12 cellular contexts compared by ENCODE assay signal in genomic region chr14:103626150-103626850, GRCh38. TPM values are rescaled to one million over a fixed set of nuclear protein-coding genes. Genes with fewer than 3 reads are reported as not detected.
DNase-seq lines count a peak whose midpoint lies in the region; ATAC-seq and TF ChIP-seq lines count a peak whose summit lies in the region.
"Had no signal": no experiment of that assay in that cellular context is flagged by ENCODE, and none has a peak within 500 bp of the region (broad histone marks: within the 10 kb centered on the region; RNA-seq: fewer than 3 reads in every experiment).

No MANE protein-coding gene starts in this region.

- no peak overlapping the region for H3K4me3 Mint-ChIP-seq in memory B cell

- no peaks in the 10 kb centered on the region for H3K9me3 Mint-ChIP-seq in memory B cell

- 61 to 74% methylated on average over 4 of the region's 4 CpGs for WGBS in lower leg skin, 2 donors
- 65 to 93% (median 92%) methylated on average over 4 of the region's 4 CpGs for WGBS in ovary, 3 donors

- CTCF ChIA-PET in OCI-LY7 (lab: Charles Lee; ENCODE audit: unreplicated experiment): interaction anchor here (0.6 kb wide), 1 partner anchor 28 kb away, joined by 7 read pairs; no protein-coding TSS in a partner anchor

- DNase-seq in GM06990 (ENCODE audit: extremely low read depth, insufficient read length) (peak; percentile 36), OCI-LY7 (ENCODE audit: low spot score) (peak; percentile 82), memory B cell (ENCODE audit: low spot score in 2 of 2) (no peak), lower leg skin (ENCODE audit: low spot score in 2 of 2) (no peak), ovary (no peak), ureter (ENCODE audit: low spot score) (no peak)
- DNase-seq in stimulated activated naive CD4-positive, alpha-beta T cell (lab: John Stamatoyannopoulos, UW): no peak
- DNase-seq: hippocampal formation; NCI-H2171 treated with DMSO at 0.1 percent for 48 hours; SK-N-SH; stimulated activated CD4-positive, alpha-beta T cell treated with anti-CD3 and anti-CD28 coated beads, Interleukin-12 subunit alpha, Interleukin-12 subunit beta, amount 100 ng/mL, for 4 hours had no signal

- no peaks in the 10 kb centered on the region for H3K27me3 Mint-ChIP-seq in memory B cell

- TF ChIP-seq CTCF in C4-2B (conservative IDR thresholded peaks at IDR 0.05) (no peak), GM06990 (IDR thresholded peaks at IDR 0.05; ENCODE audit: insufficient read depth, low read length, poor library complexity, severe bottlenecking) (no peak), OCI-LY7 (conservative IDR thresholded peaks at IDR 0.05; ENCODE audit: low read length) (no peak), lower leg skin (IDR thresholded peaks at IDR 0.05) (no peak), ovary (IDR thresholded peaks at IDR 0.05) (no peak)

- H3K4me2 ChIP-seq in OCI-LY7 (ENCODE audit: low read length): peak overlapping the region; percentile 83

- H3K27ac ChIP-seq in C4-2B: peak overlapping the region; percentile 18
- H3K27ac ChIP-seq in OCI-LY7 (ENCODE audit: low read depth, low read length, poor library complexity, severe bottlenecking): peak overlapping the region; percentile 82
- H3K27ac ChIP-seq in ovary: no peak overlapping the region

- TF ChIP-seq EP300 in ovary (IDR thresholded peaks at IDR 0.05): no peak

- POLR2A ChIA-PET in OCI-LY7 (lab: Charles Lee): interaction anchor here (1.9 kb wide), 1 partner anchor 73 kb away, joined by 4 read pairs; no protein-coding TSS in a partner anchor

- no peaks in the 10 kb centered on the region for H3K9me2 ChIP-seq in OCI-LY7 (ENCODE audit: insufficient read depth, low read length)
- H3K9me2 ChIP-seq: SK-N-SH had no signal

- peaks cover 30% of the 10 kb centered on the region for H3K4me1 Mint-ChIP-seq in memory B cell

- peak overlapping the region; percentile 40 for H3K27ac Mint-ChIP-seq in memory B cell

- H3K4me1 ChIP-seq in OCI-LY7 (ENCODE audit: insufficient read depth, low read length, poor library complexity, severe bottlenecking) (peaks cover 68% of the 10 kb centered on the region), ovary (ENCODE audit: insufficient read depth) (peaks cover 6% of the 10 kb centered on the region)

- H3K9me3 ChIP-seq in OCI-LY7 (ENCODE audit: low read length) (no peaks in the 10 kb centered on the region), ovary (no peaks in the 10 kb centered on the region)
- H3K9me3 ChIP-seq: SK-N-SH had no signal

- H3K36me3 ChIP-seq in GM06990 (ENCODE audit: control insufficient read depth, insufficient read depth, low read length) (peaks cover 2% of the 10 kb centered on the region; the same call in 1 of the 2 replicates), OCI-LY7 (ENCODE audit: insufficient read depth, low read length) (peaks cover 2% of the 10 kb centered on the region; the same call in 1 of the 2 replicates), ovary (no peaks in the 10 kb centered on the region)

- no peaks in the 10 kb centered on the region for H3K36me3 Mint-ChIP-seq in memory B cell

- H2AFZ ChIP-seq in OCI-LY7 (ENCODE audit: low read length): peak overlapping the region; percentile 93; the same call in 1 of the 2 replicates

- intact Hi-C loops in OCI-LY7 (cut with micrococcal nuclease; ENCODE audit: unreplicated experiment) (loop anchor here (1.0 to 5.0 kb wide), 3 partner anchors 64 to 1489 kb away; partner anchors contain the start of genes BAG5, COA8 and WDR20), lower leg skin (cut with DNase I; ENCODE audit: low total_unique reads) (no loop called here), ovary (cut with DNase I) (loop anchor here in 1 of 4 donors (5.0 to 10.0 kb wide), 2 partner anchors 61 to 91 kb away; partner anchors contain the start of genes BAG5, COA8, XRCC3 and ZFYVE21)

- BruUV-seq in OCI-LY7 (replicated peaks; lab: Mats Ljungman, UMichigan): no TSS peak

- no peak for TF ChIP-seq POLR2A in lower leg skin (IDR thresholded peaks at IDR 0.05)
- TF ChIP-seq POLR2A in ovary (IDR thresholded peaks at IDR 0.05): no peak

- peaks cover 22% of the 10 kb centered on the region for H3K79me2 ChIP-seq in OCI-LY7 (ENCODE audit: insufficient read depth, low read depth, low read length)

- ATAC-seq in memory B cell (ENCODE audit: low read depth): no peak

- peaks cover 9% of the 10 kb centered on the region for H4K20me1 ChIP-seq in OCI-LY7 (ENCODE audit: insufficient read depth, low read length)

- H3K27me3 ChIP-seq in GM06990 (replicated peaks; ENCODE audit: control insufficient read depth, insufficient read depth, low read length): no peaks in the 10 kb centered on the region
- no peaks in the 10 kb centered on the region for H3K27me3 ChIP-seq in ovary

- H3K4me3 ChIP-seq in GM06990 (replicated peaks; ENCODE audit: low read depth, low read length): no peak overlapping the region
- peak overlapping the region; percentile 52 for H3K4me3 ChIP-seq in OCI-LY7 (ENCODE audit: low read depth, low read length, poor library complexity, severe bottlenecking)
- H3K4me3 ChIP-seq in lower leg skin (ENCODE audit: low read depth, poor library complexity, severe bottlenecking): no peak overlapping the region
- H3K4me3 ChIP-seq in ovary: no peak overlapping the region

RNA-seq across cellular contexts. Expression of gene KLC1, which starts 2.7 kb away (rescaled TPM):
- total RNA-seq in OCI-LY7 (2014; rRNA removed; shearing (Covaris generic)): 157 and 204 TPM in 2 replicates
- total RNA-seq in OCI-LY7 (2022): 142 and 147 TPM in 2 replicates
- 100 to 1,000 TPM; 214 to 500 (median 268) TPM for total RNA-seq in lower leg skin
- total RNA-seq in ovary: 100 to 1,000 TPM; 125 to 191 (median 149) TPM
- 10 to 100 TPM; 80.0 to 88.2 TPM for polyA plus RNA-seq in ovary
- total RNA-seq in ureter: 179 TPM

Comparison
In these comparisons a context has a peak if more than half of its experiments do, and no peak if none do; other contexts are left out.
1. H3K27ac ChIP-seq: peak in C4-2B (single experiment) and OCI-LY7 (single experiment); none in ovary (0 of 2).
2. DNase-seq: peak in GM06990 (single experiment) and OCI-LY7 (single experiment); none in memory B cell (0 of 2), stimulated activated naive CD4-positive, alpha-beta T cell (0 of 6), lower leg skin (0 of 2), ovary (0 of 5) and ureter (single experiment).